29 cellular contexts compared by ENCODE assay signal in the genomic region with DNA sequence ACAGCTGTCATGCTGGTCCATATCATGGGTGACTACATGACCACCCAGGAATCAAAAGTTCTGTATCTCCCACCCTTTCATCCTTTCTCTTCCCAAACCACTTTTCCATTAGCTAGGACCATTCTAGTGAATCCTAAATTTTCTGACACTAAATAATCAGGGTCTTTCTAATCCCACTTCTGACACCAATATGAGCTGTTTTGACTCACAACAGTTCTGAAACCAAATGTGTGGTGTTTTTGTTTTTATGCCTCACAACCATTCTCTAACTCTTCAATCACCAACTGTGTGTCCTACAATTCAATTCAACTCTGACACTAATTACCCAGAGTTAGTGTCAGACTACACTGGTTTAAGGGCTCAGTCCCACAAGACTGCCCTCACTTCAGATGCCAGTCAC.
"Had no signal": no experiment of that assay in that cellular context is flagged by ENCODE, and none has a peak within 500 bp of the region (broad histone marks: within the 10 kb centered on the region; RNA-seq: fewer than 3 reads in every experiment).

No MANE protein-coding gene starts in this region.

- DNase-seq: hypothalamus; immature natural killer cell; kidney; left colon; left lung; lower lobe of right lung; mammary epithelial cell; mesenchymal stem cell; mucosa of descending colon; naive thymus-derived CD4-positive, alpha-beta T cell; ovary; retina; right cardiac atrium; small intestine; spleen; stimulated activated CD4-positive, alpha-beta T cell treated with anti-CD3 and anti-CD28 coated beads, Interleukin-4, amount 100 ng/mL, for 24 hours; stimulated activated naive CD4-positive, alpha-beta T cell; testis; thyroid gland; transverse colon; upper lobe of left lung had no signal

- H3K9me3 ChIP-seq: lower lobe of right lung, mucosa of descending colon, ovary, prostate gland, testis, thyroid gland, transverse colon, upper lobe of left lung, vagina had no signal

- H3K27me3 Mint-ChIP-seq: naive thymus-derived CD4-positive, alpha-beta T cell; natural killer cell treated with Interleukin-12 subunit alpha and Interleukin-12 subunit beta and Interleukin-15 and Interleukin-18, amount 100 ng/mL, for 72 hours; stimulated activated naive CD8-positive, alpha-beta T cell treated with anti-CD3 and anti-CD28 coated beads, Interleukin-15, Interleukin-2, amounts not matched to agents 100 ng/mL and 50 ng/mL, for 24 hours had no signal

- H3K27me3 ChIP-seq: left lung, ovary, spleen, testis, thyroid gland, transverse colon, upper lobe of left lung, vagina had no signal

- H3K36me3 ChIP-seq: left lung, ovary, prostate gland, thyroid gland, transverse colon, vagina had no signal

- H3K4me1 Mint-ChIP-seq: immature natural killer cell; naive thymus-derived CD4-positive, alpha-beta T cell; stimulated activated effector memory CD8-positive, alpha-beta T cell treated with anti-CD3 and anti-CD28 coated beads, Interleukin-12 subunit alpha, Interleukin-12 subunit beta, amount 100 ng/mL, for 72 hours had no signal

- H3K36me3 Mint-ChIP-seq: stimulated activated effector memory CD8-positive, alpha-beta T cell treated with anti-CD3 and anti-CD28 coated beads, Interleukin-12 subunit alpha, Interleukin-12 subunit beta, amount 100 ng/mL, for 72 hours had no signal

- H3K4me3 ChIP-seq: left lung, lower lobe of right lung, mucosa of descending colon, ovary, prostate gland, spleen, testis, thyroid gland, transverse colon, upper lobe of left lung, vagina had no signal

- H3K27ac ChIP-seq: left lung, lower lobe of right lung, ovary, prostate gland, spleen, testis, thyroid gland, transverse colon, upper lobe of left lung, vagina had no signal

- ATAC-seq: left colon; left lung; lower lobe of right lung; mucosa of descending colon; naive thymus-derived CD4-positive, alpha-beta T cell; natural killer cell treated with Interleukin-12 subunit alpha and Interleukin-12 subunit beta and Interleukin-15 and Interleukin-18, amount 100 ng/mL, for 72 hours; right cardiac atrium; sciatic nerve; stimulated activated effector memory CD8-positive, alpha-beta T cell treated with anti-CD3 and anti-CD28 coated beads, Interleukin-12 subunit alpha, Interleukin-12 subunit beta, amount 100 ng/mL, for 72 hours had no signal

- H3K4me1 ChIP-seq: left lung, lower lobe of right lung, prostate gland, testis, thyroid gland, transverse colon, upper lobe of left lung, vagina had no signal

- FAIRE-seq: islet of Langerhans, kidney, small intestine had no signal

- H3K4me3 Mint-ChIP-seq: immature natural killer cell; mesothelial cell of epicardium; naive thymus-derived CD4-positive, alpha-beta T cell; natural killer cell treated with Interleukin-12 subunit alpha and Interleukin-12 subunit beta and Interleukin-15 and Interleukin-18, amount 100 ng/mL, for 72 hours; stimulated activated effector memory CD8-positive, alpha-beta T cell treated with anti-CD3 and anti-CD28 coated beads, Interleukin-12 subunit alpha, Interleukin-12 subunit beta, amount 100 ng/mL, for 72 hours; stimulated activated naive CD8-positive, alpha-beta T cell treated with anti-CD3 and anti-CD28 coated beads, Interleukin-15, Interleukin-2, amounts not matched to agents 100 ng/mL and 50 ng/mL, for 24 hours had no signal

- H3K27ac Mint-ChIP-seq: immature natural killer cell; mesothelial cell of epicardium; natural killer cell treated with Interleukin-12 subunit alpha and Interleukin-12 subunit beta and Interleukin-15 and Interleukin-18, amount 100 ng/mL, for 72 hours; stimulated activated effector memory CD8-positive, alpha-beta T cell treated with anti-CD3 and anti-CD28 coated beads, Interleukin-12 subunit alpha, Interleukin-12 subunit beta, amount 100 ng/mL, for 72 hours; stimulated activated naive CD8-positive, alpha-beta T cell treated with anti-CD3 and anti-CD28 coated beads, Interleukin-15, Interleukin-2, amounts not matched to agents 100 ng/mL and 50 ng/mL, for 24 hours had no signal
